14 cellular contexts compared by ENCODE assay signal in genomic region chr11:23903044-23903704, GRCh38.
A peak's percentile ranks its signal among the peaks of the same experiment; 100 is the strongest.
DNase-seq lines count a peak whose midpoint lies in the region; ATAC-seq and TF ChIP-seq lines count a peak whose summit lies in the region.
"Had no signal": no experiment of that assay in that cellular context is flagged by ENCODE, and none has a peak within 500 bp of the region (broad histone marks: within the 10 kb centered on the region; RNA-seq: fewer than 3 reads in every experiment).

No MANE protein-coding gene starts in this region.

- TF ChIP-seq CTCF in fibroblast of the aortic adventitia (IDR thresholded peaks at IDR 0.05; ENCODE audit: insufficient read depth, low read length): no peak
- TF ChIP-seq CTCF in body of pancreas (IDR thresholded peaks at IDR 0.05): no peak

- H3K27me3 ChIP-seq in SJSA1 (replicated peaks) (no peaks in the 10 kb centered on the region), body of pancreas (no peaks in the 10 kb centered on the region)
- H3K27me3 ChIP-seq: sigmoid colon had no signal

- peak overlapping the region; percentile 91 for H3K27ac ChIP-seq in SJSA1
- H3K27ac ChIP-seq in body of pancreas: no peak overlapping the region
- H3K27ac ChIP-seq: sigmoid colon had no signal

- peaks cover 0 to 4% (median 0%) of the 10 kb centered on the region in 3 donors for H3K36me3 Mint-ChIP-seq in immature natural killer cell

- H3K9me3 ChIP-seq in SJSA1 (replicated peaks) (no peaks in the 10 kb centered on the region), body of pancreas (no peaks in the 10 kb centered on the region)
- H3K9me3 ChIP-seq: sigmoid colon had no signal

- no peak overlapping the region for H3K4me3 Mint-ChIP-seq in immature natural killer cell

- H3K4me1 Mint-ChIP-seq in immature natural killer cell: no peaks in the 10 kb centered on the region

- no peak overlapping the region for H3K4me3 ChIP-seq in SJSA1
- H3K4me3 ChIP-seq in fibroblast of the aortic adventitia (ENCODE audit: low read depth, low read length): no peak overlapping the region
- H3K4me3 ChIP-seq in skeletal muscle cell (ENCODE audit: low read depth, low read length): no peak overlapping the region
- H3K4me3 ChIP-seq in body of pancreas: no peak overlapping the region
- H3K4me3 ChIP-seq: sigmoid colon had no signal

- DNase-seq in HCEC 1CT: peak; percentile 93
- DNase-seq in SJSA1 (ENCODE audit: low read depth in 1 of 2, low spot score in 2 of 2): peak; percentile 62 to 84
- DNase-seq in fibroblast of the aortic adventitia (ENCODE audit: low read depth): peak; percentile 85
- DNase-seq in skeletal muscle cell (ENCODE audit: low read depth): peak; percentile 84
- no peak for DNase-seq in body of pancreas
- DNase-seq in immature natural killer cell: no peak
- DNase-seq: activated T-cell treated with anti-CD3 and anti-CD28 coated beads, Interleukin-2, amount 50 U/mL, for 48 hours; central memory CD4-positive, alpha-beta T cell; DND-41; glutamatergic neuron; KBM-7; sigmoid colon had no signal

- H3K36me3 ChIP-seq in SJSA1 (no peaks in the 10 kb centered on the region), body of pancreas (replicated peaks in 1 of 2; ENCODE audit: insufficient read depth in 1 of 2, low read depth in 2 of 2) (no peaks in the 10 kb centered on the region)
- H3K36me3 ChIP-seq: sigmoid colon had no signal

- H3K9me3 Mint-ChIP-seq in immature natural killer cell: peaks cover 0 to 4% (median 0%) of the 10 kb centered on the region in 6 donors

- TF ChIP-seq POLR2A in body of pancreas (IDR thresholded peaks at IDR 0.05): no peak

- intact Hi-C loops in body of pancreas (cut with DNase I): no loop called here

- ATAC-seq in HG03571 (IDR thresholded peaks at IDR 0.05; ENCODE audit: unreplicated experiment): no peak
- ATAC-seq in body of pancreas: no peak
- ATAC-seq in GM21529 (IDR thresholded peaks at IDR 0.05; ENCODE audit: unreplicated experiment): no peak

- H3K4me1 ChIP-seq in SJSA1 (replicated peaks) (peaks cover 37% of the 10 kb centered on the region), body of pancreas (no peaks in the 10 kb centered on the region)

- no peak overlapping the region for H3K27ac Mint-ChIP-seq in immature natural killer cell

- H3K27me3 Mint-ChIP-seq in immature natural killer cell (ENCODE audit: low read depth in 3 of 3): peaks cover 0 to 3% (median 0%) of the 10 kb centered on the region in 3 donors

- WGBS in body of pancreas, 2 donors: 51 to 61% methylated on average over 7 of the region's 7 CpGs

Comparison
In these comparisons a context has a peak if more than half of its experiments do, and no peak if none do; other contexts are left out.
1. DNase-seq: peak in HCEC 1CT (single experiment), SJSA1 (2 of 2), fibroblast of the aortic adventitia (single experiment) and skeletal muscle cell (single experiment); none in body of pancreas (0 of 4) and immature natural killer cell (0 of 3).